In genomic region chr20:20370087-20370575, GRCh38 we compare ENCODE assay signal across 12 cellular contexts. TPM values are rescaled to one million over a fixed set of nuclear protein-coding genes. Genes with fewer than 3 reads are reported as not detected.
DNase-seq lines count a peak whose midpoint lies in the region; ATAC-seq, FAIRE-seq and TF ChIP-seq lines count a peak whose summit lies in the region.
"Had no signal": no experiment of that assay in that cellular context is flagged by ENCODE, and none has a peak within 500 bp of the region (broad histone marks: within the 10 kb centered on the region; RNA-seq: fewer than 3 reads in every experiment).

No MANE protein-coding gene starts in this region.

- H3K9me3 Mint-ChIP-seq in IgD-negative memory B cell (peaks cover 0 to 2% (median 0%) of the 10 kb centered on the region in 3 donors), astrocyte (ENCODE audit: unreplicated experiment) (peaks cover 11% of the 10 kb centered on the region), nephron (peaks cover 4% of the 10 kb centered on the region)

- in situ Hi-C loops in transverse colon (cut with MboI; ENCODE audit: low pct_ligation_motif_present in 1 of 4, low pct_unique_long_range_greater_than_20kb in 1 of 4, low sequenced_read_pairs in 3 of 4), result loop anchor here in 3 of 4 donors (25.0 kb wide), 1 partner anchor 192 kb away; no protein-coding TSS in a partner anchor

- intact Hi-C loops in transverse colon (cut with DNase I; ENCODE audit: low total_unique reads) (no loop called here), tibial artery (cut with DNase I; ENCODE audit: low total_unique reads) (no loop called here)

- H3K4me3 ChIP-seq in astrocyte (ENCODE audit: insufficient read depth, low read depth, low read length) (no peak overlapping the region), transverse colon (peak overlapping the region in 1 of 4 donors; percentile 43), tibial artery (no peak overlapping the region)

- no peak for TF ChIP-seq CTCF in astrocyte (IDR thresholded peaks at IDR 0.05; ENCODE audit: insufficient read depth, low read depth, low read length)
- TF ChIP-seq CTCF in nephron (IDR thresholded peaks at IDR 0.05; ENCODE audit: unreplicated experiment in 3 of 3), result no peak
- TF ChIP-seq CTCF in transverse colon (IDR thresholded peaks at IDR 0.05), result no peak
- TF ChIP-seq CTCF in tibial artery (IDR thresholded peaks at IDR 0.05), result no peak

- DNase-seq in NCI-H82 (lab: John Stamatoyannopoulos, UW) (peak; percentile 58), NCI-H82 treated with DMSO at 0.1 percent for 48 hours (lab: John Stamatoyannopoulos, UW; ENCODE audit: unreplicated experiment) (no peak), astrocyte (ENCODE audit: low read depth) (no peak), transverse colon (no peak), tibial artery (no peak)
- DNase-seq: AML-193 had no signal

- H3K27me3 ChIP-seq in astrocyte (ENCODE audit: insufficient read depth, low read length), result peaks cover 69% of the 10 kb centered on the region
- H3K27me3 ChIP-seq in transverse colon, result peaks cover 98% of the 10 kb centered on the region
- H3K27me3 ChIP-seq in tibial artery, result peaks cover 0 to 95% of the 10 kb centered on the region in 2 donors

- no peak for TF ChIP-seq EP300 in transverse colon (IDR thresholded peaks at IDR 0.05; ENCODE audit: low read depth)

- no peak for FAIRE-seq in astrocyte (lab: Jason Lieb, UNC)

- H3K27ac ChIP-seq in astrocyte (ENCODE audit: low read depth, low read length) (no peak overlapping the region), transverse colon (no peak overlapping the region), tibial artery (no peak overlapping the region)
- H3K27ac ChIP-seq: skin epidermis had no signal

- H3K27me3 Mint-ChIP-seq in IgD-negative memory B cell (peaks cover 63% of the 10 kb centered on the region), astrocyte (ENCODE audit: low read depth, unreplicated experiment) (peaks cover 67% of the 10 kb centered on the region), nephron (ENCODE audit: low read depth) (peaks cover 84% of the 10 kb centered on the region)

- H3K4me3 Mint-ChIP-seq in IgD-negative memory B cell (peak overlapping the region; percentile 58 to 83 (median 74)), astrocyte (ENCODE audit: unreplicated experiment) (peak overlapping the region; percentile 81), nephron (peak overlapping the region; percentile 80 to 84 (median 83))

- no peak overlapping the region for H3K9ac ChIP-seq in astrocyte (ENCODE audit: low read length)

- H3K36me3 Mint-ChIP-seq in IgD-negative memory B cell, result peaks cover 2% of the 10 kb centered on the region
- H3K36me3 Mint-ChIP-seq in astrocyte (ENCODE audit: low read depth, unreplicated experiment), result no peaks in the 10 kb centered on the region
- H3K36me3 Mint-ChIP-seq in nephron (ENCODE audit: low read depth), result no peaks in the 10 kb centered on the region

- peak overlapping the region in 2 of 3 donors; percentile 47 to 68 for H3K27ac Mint-ChIP-seq in IgD-negative memory B cell
- peak overlapping the region; percentile 92 for H3K27ac Mint-ChIP-seq in astrocyte (ENCODE audit: unreplicated experiment)
- H3K27ac Mint-ChIP-seq in nephron, result no peak overlapping the region

- no peak overlapping the region for H2AFZ ChIP-seq in astrocyte (ENCODE audit: low read depth, low read length)

- no peak for TF ChIP-seq POLR2A in transverse colon (IDR thresholded peaks at IDR 0.05)

- H3K36me3 ChIP-seq in astrocyte (ENCODE audit: insufficient read depth, low read length), result no peaks in the 10 kb centered on the region
- no peaks in the 10 kb centered on the region for H3K36me3 ChIP-seq in transverse colon
- H3K36me3 ChIP-seq in tibial artery, result no peaks in the 10 kb centered on the region

- H3K4me1 Mint-ChIP-seq in IgD-negative memory B cell (peaks cover 4 to 13% (median 6%) of the 10 kb centered on the region in 3 donors), astrocyte (ENCODE audit: low read depth, unreplicated experiment) (peaks cover 6% of the 10 kb centered on the region), nephron (peaks cover 22% of the 10 kb centered on the region)

- H3K4me2 ChIP-seq in astrocyte (ENCODE audit: low read length), result no peak overlapping the region

- WGBS in transverse colon (ENCODE audit: low coverage in 1 of 2), 2 donors, result 9 to 14% methylated on average over 5 to 11 of the region's 11 CpGs

- H3K4me1 ChIP-seq in astrocyte (ENCODE audit: insufficient read depth, low read length) (no peaks in the 10 kb centered on the region), transverse colon (peaks cover 4 to 28% (median 22%) of the 10 kb centered on the region in 4 donors), tibial artery (peaks cover 0 to 34% (median 26%) of the 10 kb centered on the region in 4 donors)

- H3K9me3 ChIP-seq in astrocyte (ENCODE audit: insufficient read depth, low read depth, low read length), result peaks cover 4% of the 10 kb centered on the region
- H3K9me3 ChIP-seq in transverse colon, result no peaks in the 10 kb centered on the region
- no peaks in the 10 kb centered on the region for H3K9me3 ChIP-seq in tibial artery

- no peak for ATAC-seq in GM19452 (IDR thresholded peaks at IDR 0.05; ENCODE audit: unreplicated experiment)

- H3K79me2 ChIP-seq in astrocyte (ENCODE audit: insufficient read depth, low read length), result no peaks in the 10 kb centered on the region

- H4K20me1 ChIP-seq in astrocyte (ENCODE audit: insufficient read depth, low read length), result peaks cover 4% of the 10 kb centered on the region

RNA-seq across cellular contexts. Expression of gene INSM1, which starts 2.2 kb away (rescaled TPM):
- not detected for polyA plus RNA-seq in IgD-negative memory B cell
- total RNA-seq in astrocyte (0.09 TPM in 1 of 2 replicates, not detected in the other), transverse colon (1 to 10 TPM in 2 of 4 donors, under 1 TPM in 2; 0.60 to 3.0 (median 1.4) TPM)
- total RNA-seq: epithelial cell of proximal tubule, liver had no signal
- polyA plus RNA-seq: liver had no signal

Comparison
In these comparisons a context has a peak if more than half of its experiments do, and no peak if none do; other contexts are left out.
1. H3K27ac Mint-ChIP-seq: peak in IgD-negative memory B cell (2 of 3) and astrocyte (single experiment); none in nephron (0 of 3).
2. Peak in every context shown above with its lines, with median percentiles within 50 percentile points of each other: H3K4me3 Mint-ChIP-seq.